13 cellular contexts compared by ENCODE assay signal in the genomic region with DNA sequence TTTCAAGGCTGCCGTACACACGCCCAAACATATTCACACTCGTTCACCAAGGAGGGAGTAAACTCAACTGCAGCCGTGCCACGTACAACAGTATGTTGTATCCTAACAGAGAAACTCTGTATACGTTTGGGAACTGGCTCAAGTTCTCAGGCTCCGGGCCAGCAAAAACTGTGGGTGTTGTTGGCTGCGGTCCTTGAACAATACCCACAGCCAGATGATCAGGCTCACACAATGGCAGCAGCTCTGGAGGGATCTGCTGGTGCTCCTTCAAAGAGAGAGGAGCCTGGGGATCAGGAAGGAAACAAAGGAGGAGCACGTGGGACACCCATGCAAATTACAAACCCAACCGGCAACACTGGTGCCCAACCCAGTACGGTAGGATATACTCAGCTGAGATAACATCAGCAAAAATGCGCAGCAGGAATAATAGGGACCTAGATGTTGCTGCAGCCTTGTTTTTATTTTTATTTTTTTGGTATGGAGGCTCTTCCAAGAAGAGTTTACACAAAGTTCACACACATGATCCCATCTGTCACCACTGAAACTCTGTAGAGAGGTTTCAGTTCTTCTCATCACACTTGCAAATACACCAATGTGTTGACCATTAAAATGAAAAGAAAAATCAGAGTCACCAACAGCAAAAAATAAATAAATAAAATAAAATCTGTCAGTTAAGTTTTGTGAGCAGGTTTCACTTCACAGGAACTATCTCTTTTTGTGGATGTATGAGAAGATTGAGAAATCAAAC. TPM values are rescaled to one million over a fixed set of nuclear protein-coding genes. Genes with fewer than 3 reads are reported as not detected.
DNase-seq lines count a peak whose midpoint lies in the region; ATAC-seq, FAIRE-seq and TF ChIP-seq lines count a peak whose summit lies in the region.
"Had no signal": no experiment of that assay in that cellular context is flagged by ENCODE, and none has a peak within 500 bp of the region (broad histone marks: within the 10 kb centered on the region; RNA-seq: fewer than 3 reads in every experiment).

No MANE protein-coding gene starts in this region.

- no peaks in the 10 kb centered on the region for H3K79me2 ChIP-seq in ACC112 (ENCODE audit: control insufficient read depth, insufficient read depth, low read length, unreplicated experiment)

- peak; percentile 47 for ATAC-seq in GM21390 (IDR thresholded peaks at IDR 0.05; ENCODE audit: unreplicated experiment)
- ATAC-seq: left lung, SK-N-SH treated with all-trans-retinoic acid at 6 μM for 48 hours had no signal

- no peaks in the 10 kb centered on the region for H3K36me3 ChIP-seq in ACC112 (ENCODE audit: insufficient read depth, low read length)
- H3K36me3 ChIP-seq in kidney (ENCODE audit: control insufficient read depth in 1 of 2, insufficient read depth in 2 of 2, low read length in 2 of 2), result no peaks in the 10 kb centered on the region
- H3K36me3 ChIP-seq: left lung had no signal

- H3K9ac ChIP-seq in kidney (ENCODE audit: low read length in 2 of 2), result no peak overlapping the region
- H3K9ac ChIP-seq: KMS-11 had no signal

- H3K4me1 ChIP-seq in ACC112 (ENCODE audit: control insufficient read depth, insufficient read depth, low read length, unreplicated experiment) (peaks cover 9% of the 10 kb centered on the region), kidney (ENCODE audit: control insufficient read depth in 1 of 2, insufficient read depth in 1 of 2, low read depth in 1 of 2, low read length in 2 of 2) (no peaks in the 10 kb centered on the region)
- H3K4me1 ChIP-seq: left lung had no signal

- H3K27me3 ChIP-seq in ACC112 (ENCODE audit: insufficient read depth, low read length), result no peaks in the 10 kb centered on the region
- H3K27me3 ChIP-seq: left lung had no signal

- intact Hi-C loops in kidney (cut with DNase I), result no loop called here

- no peaks in the 10 kb centered on the region for H3K9me3 ChIP-seq in kidney (ENCODE audit: control insufficient read depth in 1 of 2, low read length in 2 of 2)

- peak overlapping the region; percentile 60 for H2AFZ ChIP-seq in ACC112 (ENCODE audit: low read length, unreplicated experiment)

- no peak for FAIRE-seq in kidney (lab: Jason Lieb, UNC)

- H3K27ac ChIP-seq in ACC112 (ENCODE audit: low read depth, low read length), result no peak overlapping the region
- no peak overlapping the region for H3K27ac ChIP-seq in kidney (ENCODE audit: low read depth in 2 of 2, low read length in 2 of 2)
- H3K27ac ChIP-seq: KMS-11, left lung had no signal

- DNase-seq in NCI-H1092 treated with DMSO at 0.1 percent for 48 hours (lab: John Stamatoyannopoulos, UW), result peak; percentile 36
- DNase-seq in fibroblast of mammary gland (ENCODE audit: low read depth), result peak; percentile 21
- DNase-seq in activated gamma-delta T cell (lab: John Stamatoyannopoulos, UW), result no peak
- DNase-seq in kidney, result no peak
- no peak for DNase-seq in NCI-H2081 treated with DMSO at 0.1 percent for 48 hours (lab: John Stamatoyannopoulos, UW)
- no peak for DNase-seq in AML-193 (lab: John Stamatoyannopoulos, UW)
- DNase-seq: activated CD4-positive, alpha-beta T cell treated with anti-CD3 and anti-CD28 coated beads, Interleukin-2, amount 50 U/mL, for 48 hours; left lung; NCI-H510A treated with DMSO at 0.1 percent for 48 hours had no signal

- H3K4me3 ChIP-seq in ACC112 (ENCODE audit: low read depth, low read length) (peak overlapping the region; percentile 42; the same call in 1 of the 2 replicates), fibroblast of mammary gland (ENCODE audit: control insufficient read depth, low read depth, low read length) (no peak overlapping the region), kidney (ENCODE audit: low read length in 2 of 2) (no peak overlapping the region)
- H3K4me3 ChIP-seq: left lung had no signal

- TF ChIP-seq CTCF in fibroblast of mammary gland (conservative IDR thresholded peaks at IDR 0.05; ENCODE audit: control insufficient read depth, insufficient read depth, low read depth, low read length) (no peak), kidney (IDR thresholded peaks at IDR 0.05; ENCODE audit: borderline replicate concordance, extremely low read depth, insufficient read depth) (no peak)

RNA-seq across cellular contexts. Expression of a gene that starts 41.1 kb away (rescaled TPM):
- total RNA-seq in kidney, result 23.1 TPM
- polyA plus RNA-seq in kidney (ENCODE audit: insufficient read depth, low read depth, low replicate concordance), result 4.8 TPM

Comparison
In these comparisons a context has a peak if more than half of its experiments do, and no peak if none do; other contexts are left out.
1. DNase-seq: peak in NCI-H1092 treated with DMSO at 0.1 percent for 48 hours (single experiment) and fibroblast of mammary gland (single experiment); none in activated gamma-delta T cell (single experiment), kidney (single experiment), NCI-H2081 treated with DMSO at 0.1 percent for 48 hours (single experiment) and AML-193 (0 of 2).